In the genomic region with DNA sequence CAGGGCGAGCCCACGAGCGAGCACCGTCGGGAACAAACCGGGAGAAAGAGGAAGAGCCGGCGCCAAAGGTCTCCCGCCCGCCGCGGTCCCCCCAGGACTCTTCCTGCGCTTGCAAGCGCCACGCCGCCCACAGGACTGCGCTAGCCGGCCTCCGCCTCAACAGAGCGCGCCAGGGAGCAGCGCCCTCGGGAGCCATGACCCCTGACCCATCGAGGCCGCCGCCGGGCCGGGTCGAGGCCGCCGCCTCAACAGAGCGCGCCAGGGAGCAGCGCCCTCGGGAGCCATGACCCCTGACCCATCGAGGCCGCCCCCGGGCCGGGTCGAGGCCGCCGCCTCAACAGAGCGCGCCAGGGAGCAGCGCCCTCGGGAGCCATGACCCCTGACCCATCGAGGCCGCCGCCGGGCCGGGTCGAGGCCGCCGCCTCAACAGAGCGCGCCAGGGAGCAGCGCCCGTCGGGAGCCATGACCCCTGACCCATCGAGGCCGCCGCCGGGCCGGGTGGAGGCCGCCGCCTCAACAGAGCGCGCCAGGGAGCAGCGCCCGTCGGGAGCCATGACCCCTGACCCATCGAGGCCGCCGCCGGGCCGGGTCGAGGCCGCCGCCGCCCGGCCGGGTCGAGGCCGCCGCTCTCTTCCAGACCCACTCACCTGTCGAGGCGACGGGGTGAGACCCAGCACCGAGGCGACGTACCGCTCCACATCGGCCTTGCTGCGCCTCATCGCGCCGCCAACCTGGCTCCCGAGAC, we compare ENCODE assay signal across 8 cellular contexts. TPM values are rescaled to one million over a fixed set of nuclear protein-coding genes. Genes with fewer than 3 reads are reported as not detected.
DNase-seq lines count a peak whose midpoint lies in the region; TF ChIP-seq lines count a peak whose summit lies in the region.
"Not testable (repeated sequence)": the region's sequence is repeated elsewhere in the genome, so short reads cannot be mapped to it uniquely, and the experiment has no call there.

No MANE protein-coding gene starts in this region.

- not testable (repeated sequence) for H3K27me3 ChIP-seq in GM23248 (replicated peaks; ENCODE audit: insufficient read depth); HUES64 (ENCODE audit: insufficient read depth, low read length); iPS-18a (ENCODE audit: control insufficient read depth, insufficient read depth, low read length); osteoblast (ENCODE audit: insufficient read depth, low read length); thyroid gland

- not testable (repeated sequence) for H3K9me3 ChIP-seq in GM23248 (ENCODE audit: low read depth); HUES64 (ENCODE audit: insufficient read depth, low read depth, low read length); iPS-18a (ENCODE audit: control insufficient read depth, low read depth, low read length); osteoblast (ENCODE audit: low read depth, low read length); thyroid gland

- TF ChIP-seq CTCF in osteoblast (IDR thresholded peaks at IDR 0.05; ENCODE audit: extremely low read depth, low read depth, low read length); thyroid gland (IDR thresholded peaks at IDR 0.05): not testable (repeated sequence)

- DNase-seq in ELF-1 (ENCODE audit: low read depth, low spot score) (peak; percentile 25), GM23248 (peak; percentile 50), dermis blood vessel endothelial cell (peak; percentile 33), thyroid gland (peak; percentile 31 to 39)
- peak; percentile 66 for DNase-seq in activated T-cell treated with anti-CD3 and anti-CD28 coated beads, Interleukin-2, amount 50 U/mL, for 24 hours
- not testable (repeated sequence) for DNase-seq in osteoblast (ENCODE audit: insufficient read length, low spot score, missing footprints)

- not testable (repeated sequence) for H3K4me1 ChIP-seq in GM23248 (ENCODE audit: insufficient read depth); HUES64 (ENCODE audit: insufficient read depth, low read length); iPS-18a (ENCODE audit: control insufficient read depth, low read depth, low read length); osteoblast (ENCODE audit: insufficient read depth, low read length); thyroid gland

- not testable (repeated sequence) for H3K36me3 Mint-ChIP-seq in activated T-cell treated with anti-CD3 and anti-CD28 coated beads, Interleukin-2, amount 50 U/mL, for 24 hours (ENCODE audit: low read depth)

- H3K4me1 Mint-ChIP-seq in activated T-cell treated with anti-CD3 and anti-CD28 coated beads, Interleukin-2, amount 50 U/mL, for 24 hours (ENCODE audit: low read depth), result peaks cover 22% of the 10 kb centered on the region

- H3K36me3 ChIP-seq in GM23248 (ENCODE audit: low read depth); HUES64 (ENCODE audit: insufficient read depth, low read length); iPS-18a (ENCODE audit: control insufficient read depth, low read depth, low read length); osteoblast (ENCODE audit: insufficient read depth, low read length); thyroid gland: not testable (repeated sequence)

- peak overlapping the region; percentile 82 for H3K27ac Mint-ChIP-seq in activated T-cell treated with anti-CD3 and anti-CD28 coated beads, Interleukin-2, amount 50 U/mL, for 24 hours

- H3K79me2 ChIP-seq in GM23248 (ENCODE audit: insufficient read depth) (peaks cover 35% of the 10 kb centered on the region), osteoblast (ENCODE audit: insufficient read depth, low read length) (peaks cover 14% of the 10 kb centered on the region)

- H3K4me3 ChIP-seq in GM23248 (peak overlapping the region; percentile 76), HUES64 (ENCODE audit: low read length) (peak overlapping the region; percentile 54), iPS-18a (ENCODE audit: low read length) (peak overlapping the region; percentile 57), osteoblast (ENCODE audit: insufficient read depth, low read length) (peak overlapping the region; percentile 74), thyroid gland (replicated peaks in 1 of 3) (peak overlapping the region in 2 of 3 donors; percentile 47 to 49)

- in situ Hi-C loops in GM23248 (cut with MboI), result loop anchor here (25.0 kb wide), 1 partner anchor 546 kb away; the partner anchor contains the start of genes ANAPC1 and MERTK

- H3K27me3 Mint-ChIP-seq in activated T-cell treated with anti-CD3 and anti-CD28 coated beads, Interleukin-2, amount 50 U/mL, for 24 hours, result not testable (repeated sequence)

- H3K4me3 Mint-ChIP-seq in activated T-cell treated with anti-CD3 and anti-CD28 coated beads, Interleukin-2, amount 50 U/mL, for 24 hours, result peak overlapping the region; percentile 84

- not testable (repeated sequence) for H4K20me1 ChIP-seq in GM23248 (ENCODE audit: insufficient read depth); osteoblast (ENCODE audit: insufficient read depth, low read length)

- H3K9ac ChIP-seq in GM23248 (peak overlapping the region; percentile 80), HUES64 (ENCODE audit: low read depth, low read length) (0 out of 2 replicates have a peak overlapping the region, but pooled peaks have one; percentile 36), iPS-18a (ENCODE audit: low read length) (peak overlapping the region; percentile 39)

- 1 to 2% methylated on average over 14 to 37 of the region's 98 CpGs for WGBS in GM23248 (ENCODE audit: low coverage in 1 of 2, low lambda C conversion rate in 2 of 2, missing lambda C conversion rate in 2 of 2), 2 experiments
- WGBS in HUES64, result under 1% methylated on average over 61 of the region's 98 CpGs
- 20% methylated on average over 17 of the region's 98 CpGs; no CpG with 5 or more reads in 1 of the 2 donors for WGBS in thyroid gland, 2 donors

- H3K27ac ChIP-seq in GM23248 (peak overlapping the region; percentile 67), osteoblast (ENCODE audit: low read depth, low read length) (peak overlapping the region; percentile 56), thyroid gland (peak overlapping the region; percentile 61 to 82 (median 73))
- H3K27ac ChIP-seq in HUES64 (ENCODE audit: low read depth, low read length); iPS-18a (ENCODE audit: low read length): not testable (repeated sequence)

- H3K4me2 ChIP-seq in GM23248 (ENCODE audit: unreplicated experiment) (peak overlapping the region; percentile 69), osteoblast (ENCODE audit: insufficient read depth, low read length) (peak overlapping the region; percentile 77)

- not testable (repeated sequence) for H3K9me2 ChIP-seq in GM23248 (ENCODE audit: insufficient read depth)

- H3K9me3 Mint-ChIP-seq in activated T-cell treated with anti-CD3 and anti-CD28 coated beads, Interleukin-2, amount 50 U/mL, for 24 hours, result not testable (repeated sequence)

- intact Hi-C loops in thyroid gland (cut with DNase I), result not testable (repeated sequence)

- not testable (repeated sequence) for TF ChIP-seq POLR2A in thyroid gland (IDR thresholded peaks at IDR 0.05)

- H3F3A ChIP-seq in GM23248 (ENCODE audit: insufficient read depth), result not testable (repeated sequence)

- peak overlapping the region; percentile 79 for H2AFZ ChIP-seq in GM23248
- not testable (repeated sequence) for H2AFZ ChIP-seq in osteoblast (ENCODE audit: low read length)

RNA-seq across cellular contexts. Expression of gene RGPD8, which starts 0.5 kb away (rescaled TPM):
- 11.6 and 16.8 TPM in 2 replicates for total RNA-seq in GM23248 (2014; rRNA removed; shearing (Covaris generic))
- 2.1 and 2.3 TPM in 2 replicates for polyA plus RNA-seq in GM23248 (2016; fragmentation: Nextera tagmentation; extraction: Ambion mirVana)
- 5.1 TPM for polyA plus RNA-seq in HUES64 (2013, experiment 1 of 2)
- 5.1 TPM for polyA plus RNA-seq in HUES64 (2013, experiment 2 of 2)
- total RNA-seq in dermis blood vessel endothelial cell (10.5 and 16.2 TPM in 2 replicates), osteoblast (21.5 and 25.0 TPM in 2 replicates), thyroid gland (10 to 100 TPM; 32.2 to 55.5 (median 45.2) TPM)

RNA-seq across cellular contexts. Expression of gene TTL, which starts 49.0 kb away (rescaled TPM):
- total RNA-seq in GM23248 (2014; rRNA removed; shearing (Covaris generic)), result 68.4 and 69.7 TPM in 2 replicates
- polyA plus RNA-seq in GM23248 (2016; fragmentation: Nextera tagmentation; extraction: Ambion mirVana), result 11.1 and 11.5 TPM in 2 replicates
- 39.1 TPM for polyA plus RNA-seq in HUES64 (2013, experiment 1 of 2)
- polyA plus RNA-seq in HUES64 (2013, experiment 2 of 2), result 41.4 TPM
- total RNA-seq in dermis blood vessel endothelial cell, result 20.8 and 27.6 TPM in 2 replicates
- total RNA-seq in osteoblast, result 59.0 and 65.7 TPM in 2 replicates
- 10 to 100 TPM; 12.0 to 22.2 (median 19.0) TPM for total RNA-seq in thyroid gland
